Comparison of ENCODE assay signal across 22 cellular contexts in genomic region chr7:36228039-36228438, GRCh38.
"Had no signal": no experiment of that assay in that cellular context is flagged by ENCODE, and none has a peak within 500 bp of the region (broad histone marks: within the 10 kb centered on the region; RNA-seq: fewer than 3 reads in every experiment).

No MANE protein-coding gene starts in this region.

- H3K27me3 ChIP-seq: foreskin keratinocyte, sigmoid colon, stomach, uterus had no signal

- H3K36me3 ChIP-seq: lower lobe of right lung, sigmoid colon, stomach, uterus had no signal

- H3K9me3 ChIP-seq: lower lobe of right lung, sigmoid colon, stomach, uterus had no signal

- H3K4me1 ChIP-seq: foreskin keratinocyte had no signal

- H3K4me3 ChIP-seq: lower lobe of right lung, sigmoid colon, smooth muscle cell, stomach, uterus had no signal

- H3K27ac ChIP-seq: foreskin keratinocyte, lower lobe of right lung, sigmoid colon had no signal

- DNase-seq: activated CD4-positive, alpha-beta memory T cell treated with anti-CD3 and anti-CD28 coated beads, Interleukin-2, amount 10 ng/mL, durations not matched to agents 7 days and 5 days; activated CD4-positive, alpha-beta T cell treated with anti-CD3 and anti-CD28 coated beads for 1 hour; activated CD4-positive, alpha-beta T cell treated with anti-CD3 and anti-CD28 coated beads, Interleukin-2, amount 10 ng/mL, durations not matched to agents 7 days and 5 days; activated naive CD8-positive, alpha-beta T cell treated with anti-CD3 and anti-CD28 coated beads, Interleukin-2, amount 50 U/mL, for 24 hours; activated T-cell treated with anti-CD3 and anti-CD28 coated beads, Interleukin-2, amount 50 U/mL, for 48 hours; amygdala; endodermal cell; foreskin keratinocyte; glutamatergic neuron; hippocampal formation; kidney; lower lobe of right lung; mesenchymal stem cell; retina; stimulated activated CD4-positive, alpha-beta T cell treated with anti-CD3 and anti-CD28 coated beads, Interleukin-2, amount 100 ng/mL, for 24 hours; stimulated activated naive B cell treated with anti-CD40 and anti-IgM and Interleukin-4, amounts not matched to agents 10 μg/mL and 1 μg/mL and 100 μg/mL, for 72 hours; stomach; T-helper 2 cell; trophoblast cell had no signal
